Comparison of ENCODE assay signal across 11 cellular contexts in genomic region chr1:244349103-244349531, GRCh38.
DNase-seq lines count a peak whose midpoint lies in the region; ATAC-seq, FAIRE-seq and TF ChIP-seq lines count a peak whose summit lies in the region.
"Had no signal": no experiment of that assay in that cellular context is flagged by ENCODE, and none has a peak within 500 bp of the region (broad histone marks: within the 10 kb centered on the region; RNA-seq: fewer than 3 reads in every experiment).

No MANE protein-coding gene starts in this region.

- peaks cover 25% of the 10 kb centered on the region for H3K4me1 Mint-ChIP-seq in activated CD4-positive, alpha-beta T cell treated with anti-CD3 and anti-CD28 coated beads, Interleukin-2, amount 10 ng/mL, durations not matched to agents 24 days and 14 days

- peak overlapping the region; percentile 43 for H3K4me2 ChIP-seq in keratinocyte (ENCODE audit: control insufficient read depth, extremely low read depth, insufficient read depth, low read depth, low read length)

- TF ChIP-seq CTCF in keratinocyte (optimal IDR thresholded peaks at IDR 0.05 in 1 of 3, IDR thresholded peaks at IDR 0.05 in 1 of 3, conservative IDR thresholded peaks at IDR 0.05 in 1 of 3; ENCODE audit: extremely low read depth in 1 of 3, insufficient read depth in 2 of 3, low read length in 3 of 3) = no peak
- TF ChIP-seq CTCF in upper lobe of right lung (IDR thresholded peaks at IDR 0.05) = no peak

- H3K27me3 ChIP-seq in keratinocyte (ENCODE audit: control insufficient read depth, extremely low read depth, insufficient read depth, low read length) = no peaks in the 10 kb centered on the region
- H3K27me3 ChIP-seq in upper lobe of right lung = no peaks in the 10 kb centered on the region

- no peaks in the 10 kb centered on the region for H4K20me1 ChIP-seq in keratinocyte (ENCODE audit: control insufficient read depth, extremely low read depth, insufficient read depth, low read length)

- H3K9me3 Mint-ChIP-seq in activated CD4-positive, alpha-beta T cell treated with anti-CD3 and anti-CD28 coated beads, Interleukin-2, amount 10 ng/mL, durations not matched to agents 24 days and 14 days = peaks cover 5% of the 10 kb centered on the region

- H3K4me3 ChIP-seq in keratinocyte (ENCODE audit: control insufficient read depth in 2 of 3, extremely low read depth in 1 of 3, insufficient read depth in 2 of 3, low read depth in 1 of 3, low read length in 3 of 3) = no peak overlapping the region
- H3K4me3 ChIP-seq in upper lobe of right lung = no peak overlapping the region
- H3K4me3 ChIP-seq: SK-N-MC had no signal

- H3K27ac ChIP-seq in keratinocyte (ENCODE audit: control insufficient read depth, insufficient read depth, low read length) (peak overlapping the region; percentile 39), upper lobe of right lung (no peak overlapping the region)
- H3K27ac ChIP-seq: SK-N-MC had no signal

- ATAC-seq in upper lobe of right lung (peak; percentile 36), GM18858 (IDR thresholded peaks at IDR 0.05; ENCODE audit: unreplicated experiment) (no peak)

- no peak overlapping the region for H3K4me3 Mint-ChIP-seq in activated CD4-positive, alpha-beta T cell treated with anti-CD3 and anti-CD28 coated beads, Interleukin-2, amount 10 ng/mL, durations not matched to agents 24 days and 14 days

- H3K27me3 Mint-ChIP-seq in activated CD4-positive, alpha-beta T cell treated with anti-CD3 and anti-CD28 coated beads, Interleukin-2, amount 10 ng/mL, durations not matched to agents 24 days and 14 days = no peaks in the 10 kb centered on the region

- dilution Hi-C loops in keratinocyte (cut with MboI; ENCODE audit: extremely low pct_ligation_motif_present, low sequenced_read_pairs) = no loop called here

- H2AFZ ChIP-seq in keratinocyte (ENCODE audit: control insufficient read depth, low read length) = peak overlapping the region; percentile 65

- H3K9me1 ChIP-seq in keratinocyte (ENCODE audit: control insufficient read depth, extremely low read depth, insufficient read depth, low read length) = no peaks in the 10 kb centered on the region

- H3K9ac ChIP-seq in keratinocyte (ENCODE audit: control insufficient read depth, extremely low read depth, insufficient read depth, low read length) = no peak overlapping the region

- DNase-seq in activated CD4-positive, alpha-beta T cell treated with anti-CD3 and anti-CD28 coated beads, Interleukin-2, amount 10 ng/mL, durations not matched to agents 24 days and 14 days = no peak
- DNase-seq in activated CD4-positive, alpha-beta T cell treated with anti-CD3 and anti-CD28 coated beads, Interleukin-2, amount 50 U/mL, for 48 hours = no peak
- DNase-seq in astrocyte of the hippocampus (ENCODE audit: low read depth, low spot score) = peak; percentile 81
- no peak for DNase-seq in keratinocyte (ENCODE audit: low read depth, low spot score)
- DNase-seq in upper lobe of right lung = no peak
- no peak for DNase-seq in UCSD-AML1 (lab: John Stamatoyannopoulos, UW; ENCODE audit: unreplicated experiment)
- no peak for DNase-seq in NCI-H1694 treated with DMSO at 0.1 percent for 48 hours (lab: John Stamatoyannopoulos, UW)
- DNase-seq: AML-193, NCI-H1436 had no signal

- peak; percentile 41 for FAIRE-seq in keratinocyte (lab: Jason Lieb, UNC)

- no peaks in the 10 kb centered on the region for H3K36me3 Mint-ChIP-seq in activated CD4-positive, alpha-beta T cell treated with anti-CD3 and anti-CD28 coated beads, Interleukin-2, amount 10 ng/mL, durations not matched to agents 24 days and 14 days (ENCODE audit: low read depth)

- peak overlapping the region; percentile 72 for H3K27ac Mint-ChIP-seq in activated CD4-positive, alpha-beta T cell treated with anti-CD3 and anti-CD28 coated beads, Interleukin-2, amount 10 ng/mL, durations not matched to agents 24 days and 14 days

- H3K4me1 ChIP-seq in keratinocyte (ENCODE audit: control insufficient read depth, extremely low read depth, insufficient read depth, low read length) = peaks cover 21% of the 10 kb centered on the region
- H3K4me1 ChIP-seq in upper lobe of right lung = peaks cover 10% of the 10 kb centered on the region

- no peaks in the 10 kb centered on the region for H3K79me2 ChIP-seq in keratinocyte (ENCODE audit: control insufficient read depth, insufficient read depth, low read length)

- H3K9me3 ChIP-seq in keratinocyte (ENCODE audit: control insufficient read depth, low read depth, low read length) (no peaks in the 10 kb centered on the region), upper lobe of right lung (no peaks in the 10 kb centered on the region)

- H3K36me3 ChIP-seq in keratinocyte (ENCODE audit: control insufficient read depth in 2 of 2, extremely low read depth in 1 of 2, insufficient read depth in 2 of 2, low read length in 2 of 2) (no peaks in the 10 kb centered on the region), upper lobe of right lung (no peaks in the 10 kb centered on the region)

- intact Hi-C loops in activated CD4-positive, alpha-beta T cell treated with anti-CD3 and anti-CD28 coated beads, Interleukin-2, amount 10 ng/mL, durations not matched to agents 24 days and 14 days (cut with micrococcal nuclease) = no loop called here
- intact Hi-C loops in upper lobe of right lung (cut with DNase I) = no loop called here
